Comparison of ENCODE assay signal across 8 cellular contexts in the genomic region with DNA sequence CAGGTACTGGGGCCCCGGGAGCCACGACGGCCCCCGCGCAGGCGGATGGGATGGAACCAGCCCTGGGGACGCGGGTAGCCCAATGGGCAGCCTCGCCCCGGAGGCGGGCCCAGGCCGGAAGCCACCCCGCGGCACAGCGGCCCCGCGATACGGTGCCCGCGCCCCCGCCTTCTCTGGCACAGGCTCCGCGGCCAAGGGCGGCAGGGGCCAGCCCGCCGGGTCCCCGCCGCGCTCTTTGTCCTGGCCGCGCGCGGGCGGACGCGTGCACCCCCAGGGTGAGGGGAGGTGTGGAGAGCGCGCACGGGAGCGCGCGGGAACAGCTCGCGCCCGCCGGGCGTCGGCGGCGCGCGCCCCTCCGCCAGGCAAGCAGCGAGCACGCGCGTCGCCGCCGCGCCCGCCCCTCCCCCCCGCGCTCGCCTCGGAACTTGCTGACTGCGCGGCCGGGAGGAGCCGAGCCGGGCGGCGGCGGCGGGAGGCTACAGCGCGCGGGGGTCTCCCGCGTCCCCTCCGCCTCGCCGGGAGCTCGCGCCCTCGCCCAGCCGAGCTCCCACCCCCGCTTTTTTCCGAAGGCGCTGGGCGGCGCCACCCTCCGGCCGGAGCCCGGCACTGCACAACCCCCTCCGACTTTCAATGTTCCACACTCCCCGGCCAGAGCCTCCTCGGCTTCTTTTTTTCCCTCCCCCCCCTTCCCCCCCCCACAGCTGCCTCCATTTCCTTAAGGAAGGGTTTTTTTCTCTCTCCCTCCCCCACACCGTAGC. TPM values are rescaled to one million over a fixed set of nuclear protein-coding genes. Genes with fewer than 3 reads are reported as not detected.
A peak's percentile ranks its signal among the peaks of the same experiment; 100 is the strongest.
DNase-seq lines count a peak whose midpoint lies in the region; ATAC-seq, FAIRE-seq and TF ChIP-seq lines count a peak whose summit lies in the region.

TSS of gene UBE2E3 (plus strand) at position 421 of the 758 bp plus-strand sequence. CDS start 1,438 bp downstream, outside the sequence.

- peak; percentile 48 for TF ChIP-seq CTCF in D721Med (IDR thresholded peaks at IDR 0.05; ENCODE audit: insufficient read depth, missing control alignments)
- peak; percentile 38 for TF ChIP-seq CTCF in GM20000 (IDR thresholded peaks at IDR 0.05; ENCODE audit: extremely low read depth, missing control alignments)
- peak; percentile 56 for TF ChIP-seq CTCF in fibroblast of mammary gland (conservative IDR thresholded peaks at IDR 0.05; ENCODE audit: control insufficient read depth, insufficient read depth, low read depth, low read length)
- peak; percentile 61 for TF ChIP-seq CTCF in natural killer cell (IDR thresholded peaks at IDR 0.05)

- peak within 1 kb of the TSS; percentile 99 for H3K4me3 Mint-ChIP-seq in activated T-helper 17 cell treated with anti-CD3 and anti-CD28 coated beads, Interleukin-2, amount 50 U/mL, for 72 hours
- peak within 1 kb of the TSS; percentile 100 for H3K4me3 Mint-ChIP-seq in natural killer cell

- no peaks in the 10 kb centered on the region for H3K27me3 Mint-ChIP-seq in activated T-helper 17 cell treated with anti-CD3 and anti-CD28 coated beads, Interleukin-2, amount 50 U/mL, for 72 hours
- peaks cover 0 to 9% of the 10 kb centered on the region in 2 donors for H3K27me3 Mint-ChIP-seq in natural killer cell (ENCODE audit: low read depth in 2 of 2)

- H3K36me3 Mint-ChIP-seq in activated T-helper 17 cell treated with anti-CD3 and anti-CD28 coated beads, Interleukin-2, amount 50 U/mL, for 72 hours (ENCODE audit: low read depth) = peaks cover 42% of the 10 kb centered on the region
- peaks cover 6% of the 10 kb centered on the region for H3K36me3 Mint-ChIP-seq in natural killer cell

- DNase-seq in D721Med (ENCODE audit: insufficient read length, low spot score) = peak; percentile 38
- DNase-seq in GM20000 (ENCODE audit: low spot score) = peak; percentile 89
- peak; percentile 63 for DNase-seq in HTR-8/SVneo (ENCODE audit: insufficient read length, low spot score)
- peak; percentile 76 for DNase-seq in RKO (ENCODE audit: low spot score)
- DNase-seq in fibroblast of mammary gland (ENCODE audit: low read depth) = peak; percentile 75
- peak; percentile 79 for DNase-seq in natural killer cell
- DNase-seq in stimulated activated naive CD4-positive, alpha-beta T cell treated with Interleukin-2 at 50 U/mL for 16 hours (lab: John Stamatoyannopoulos, UW) = peak; percentile 65

- FAIRE-seq in D721Med (lab: Jason Lieb, UNC) (no peak), HTR-8/SVneo (lab: Jason Lieb, UNC) (peak; percentile 85)

- H3K4me1 Mint-ChIP-seq in activated T-helper 17 cell treated with anti-CD3 and anti-CD28 coated beads, Interleukin-2, amount 50 U/mL, for 72 hours = peaks cover 15% of the 10 kb centered on the region
- H3K4me1 Mint-ChIP-seq in natural killer cell = peaks cover 34 to 36% of the 10 kb centered on the region in 2 donors

- H3K4me3 ChIP-seq in fibroblast of mammary gland (ENCODE audit: control insufficient read depth, low read depth, low read length) = peak within 1 kb of the TSS; percentile 98

- peak; percentile 87 for ATAC-seq in activated T-helper 17 cell treated with anti-CD3 and anti-CD28 coated beads, Interleukin-2, amount 50 U/mL, for 72 hours (replicated peaks)
- peak; percentile 74 to 90 (median 79) for ATAC-seq in natural killer cell

- H3K27ac Mint-ChIP-seq in activated T-helper 17 cell treated with anti-CD3 and anti-CD28 coated beads, Interleukin-2, amount 50 U/mL, for 72 hours = peak within 1 kb of the TSS; percentile 97
- H3K27ac Mint-ChIP-seq in natural killer cell = peak within 1 kb of the TSS; percentile 95

- intact Hi-C loops in natural killer cell (cut with micrococcal nuclease) = loop anchor here (2.0 to 10.0 kb wide), 6 partner anchors 54 to 974 kb away; partner anchors contain the start of genes CWC22 and ITPRID2

- no peaks in the 10 kb centered on the region for H3K9me3 Mint-ChIP-seq in activated T-helper 17 cell treated with anti-CD3 and anti-CD28 coated beads, Interleukin-2, amount 50 U/mL, for 72 hours
- no peaks in the 10 kb centered on the region for H3K9me3 Mint-ChIP-seq in natural killer cell

RNA-seq across cellular contexts. Expression of gene UBE2E3, which starts in this region (rescaled TPM):
- total RNA-seq in activated T-helper 17 cell treated with anti-CD3 and anti-CD28 coated beads, Interleukin-2, amount 50 U/mL, for 72 hours = 10 to 100 TPM; 26.9 to 38.1 TPM
- total RNA-seq in natural killer cell = 10 to 100 TPM; 48.5 to 59.3 (median 52.6) TPM

Comparison
In these comparisons a context has a peak if more than half of its experiments do, and no peak if none do; other contexts are left out.
1. Peak in every context shown above with its lines: DNase-seq, ATAC-seq and H3K4me3 ChIP-seq.
2. DNase-seq: peak in every context shown above with its lines; median percentile 89 in GM20000; 79 in natural killer cell; 76 in RKO; 75 in fibroblast of mammary gland; 65 in stimulated activated naive CD4-positive, alpha-beta T cell treated with Interleukin-2 at 50 U/mL for 16 hours; 63 in HTR-8/SVneo; 38 in D721Med.